1 cellular context compared by ENCODE assay signal in genomic region chr14:99270491-99271287, GRCh38.
A peak's percentile ranks its signal among the peaks of the same experiment; 100 is the strongest.
TF ChIP-seq lines count a peak whose summit lies in the region.

No MANE protein-coding gene starts in this region.

TF ChIP-seq in GM23338, 12 proteins besides CTCF, POLR2A, EP300 and RAD21 (continued from another document):
- TF ChIP-seq ZNF462 (CRISPR knock-in tag; IDR thresholded peaks at IDR 0.05) = no peak
- 0 out of 2 replicates have a peak, but pooled peaks have one; percentile 10 for TF ChIP-seq CREB1 (CRISPR knock-in tag; IDR thresholded peaks at IDR 0.05; ENCODE audit: low read depth)
